ENCODE assay signal across 8 cellular contexts in the genomic region with DNA sequence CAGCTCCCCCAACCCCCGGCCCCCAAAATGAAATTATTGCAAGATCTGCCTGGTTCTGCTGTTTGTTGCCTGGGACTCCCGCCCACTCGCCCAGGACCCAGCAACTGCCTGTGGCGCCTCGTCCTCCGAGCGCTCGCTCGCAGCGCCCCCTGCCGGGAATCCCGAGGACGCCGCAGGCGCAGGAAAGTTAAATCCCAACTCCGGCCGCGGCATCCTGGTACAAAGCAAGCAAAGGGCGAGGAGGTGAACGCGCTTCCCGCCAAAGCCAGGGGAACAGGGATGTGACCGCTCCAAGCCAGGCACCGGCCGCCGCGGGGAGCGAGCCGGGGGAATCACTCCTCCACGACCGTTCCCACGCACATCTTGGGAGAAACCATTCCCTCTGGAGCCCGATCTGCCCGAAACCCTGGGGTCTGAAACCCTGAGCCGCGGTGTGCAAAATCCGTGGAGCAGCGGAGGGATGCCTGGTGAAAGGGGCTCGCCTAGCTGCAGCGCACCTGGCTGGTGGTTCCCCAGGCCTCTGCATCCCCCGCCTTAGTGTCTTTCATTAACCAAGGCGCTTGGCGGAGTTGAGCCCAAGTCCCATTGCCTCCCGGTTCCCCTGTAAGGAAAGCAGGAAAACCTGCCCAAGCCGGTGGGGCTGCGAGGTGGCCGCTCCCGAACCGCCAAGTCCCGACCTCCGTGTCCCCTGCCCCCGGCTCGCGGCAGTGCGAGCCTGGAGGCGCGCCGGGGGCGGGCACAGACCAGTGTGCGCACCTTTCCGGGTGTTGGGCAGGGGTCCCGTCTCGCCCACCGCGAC. TPM values are rescaled to one million over a fixed set of nuclear protein-coding genes. Genes with fewer than 3 reads are reported as not detected.
A peak's percentile ranks its signal among the peaks of the same experiment; 100 is the strongest.
DNase-seq lines count a peak whose midpoint lies in the region; ATAC-seq and TF ChIP-seq lines count a peak whose summit lies in the region.

No MANE protein-coding gene starts in this region.

- no peak for DNase-seq in CD14-positive monocyte (ENCODE audit: low spot score)
- DNase-seq in SK-N-SH = peak; percentile 85
- DNase-seq in cardiac fibroblast (ENCODE audit: low read depth in 2 of 2) = peak; percentile 85 to 91
- peak; percentile 84 for DNase-seq in inferior parietal cortex (ENCODE audit: extremely low spot score)
- no peak for DNase-seq in cerebellar nuclear complex (lab: John Stamatoyannopoulos, UW)

- WGBS in SK-N-SH (ENCODE audit: low lambda C conversion rate) = 2% methylated on average over 24 of the region's 65 CpGs

- H2AFZ ChIP-seq in SK-N-SH (ENCODE audit: low read depth) = peak overlapping the region; percentile 81

- no peaks in the 10 kb centered on the region for H3K36me3 ChIP-seq in SK-N-SH (replicated peaks in 1 of 2; ENCODE audit: control insufficient read depth in 1 of 2, insufficient read depth in 2 of 2, low read length in 1 of 2)

- H3K36me3 Mint-ChIP-seq in CD14-positive monocyte = peaks cover 0 to 3% of the 10 kb centered on the region in 2 donors

- no peaks in the 10 kb centered on the region for H3K9me3 ChIP-seq in SK-N-SH

- H3K27me3 ChIP-seq in SK-N-SH (ENCODE audit: insufficient read depth) = peaks cover 6% of the 10 kb centered on the region; the same call in 1 of the 2 replicates

- POLR2A ChIA-PET in SK-N-SH (lab: Yijun Ruan, JAX) = interaction anchor here (1.0 kb wide), 1 partner anchor 317 kb away, joined by 4 read pairs; no protein-coding TSS in a partner anchor

- peaks cover 2% of the 10 kb centered on the region for H3K4me1 Mint-ChIP-seq in CD14-positive monocyte

- ATAC-seq in GM19035 (IDR thresholded peaks at IDR 0.05; ENCODE audit: unreplicated experiment) (peak; percentile 68), HG03571 (IDR thresholded peaks at IDR 0.05; ENCODE audit: unreplicated experiment) (peak; percentile 61)

- H3K27ac ChIP-seq in SK-N-SH (ENCODE audit: low read depth in 2 of 2, low read length in 1 of 2) (peak overlapping the region; percentile 46 to 83; a peak in 2 of 4 replicates), skin epidermis (peak overlapping the region in 17 of 21 experiments; percentile 1 to 91 (median 79))

- H3K79me2 ChIP-seq in SK-N-SH (ENCODE audit: insufficient read depth) = peaks cover 3% of the 10 kb centered on the region; the same call in 1 of the 2 replicates

- H3K9ac ChIP-seq in SK-N-SH = peak overlapping the region; percentile 64; the same call in 1 of the 2 replicates

- no peaks in the 10 kb centered on the region for H3F3A ChIP-seq in SK-N-SH (replicated peaks; ENCODE audit: insufficient read depth)

- intact Hi-C loops in CD14-positive monocyte (cut with micrococcal nuclease) = no loop called here

- TF ChIP-seq RAD21 in SK-N-SH (IDR thresholded peaks at IDR 0.05; ENCODE audit: low read length) = peak; percentile 86

- H3K4me3 Mint-ChIP-seq in CD14-positive monocyte = peak overlapping the region in 1 of 2 donors; percentile 82

- H3K27ac Mint-ChIP-seq in CD14-positive monocyte = no peak overlapping the region

- CTCF ChIA-PET in SK-N-SH (lab: Yijun Ruan, JAX) = interaction anchor here (0.6 to 3.0 kb wide), 51 partner anchors 9 to 1617 kb away, joined by 3 to 10 read pairs (median 4); no protein-coding TSS in a partner anchor

- peaks cover 33 to 54% (median 36%) of the 10 kb centered on the region in 3 donors for H3K27me3 Mint-ChIP-seq in CD14-positive monocyte (ENCODE audit: low read depth in 3 of 3)

- no peak for TF ChIP-seq EP300 in SK-N-SH (IDR thresholded peaks at IDR 0.05; ENCODE audit: borderline replicate concordance in 1 of 2, low read depth in 1 of 2, low read length in 1 of 2)

- H3K4me1 ChIP-seq in SK-N-SH (ENCODE audit: control insufficient read depth in 1 of 2, insufficient read depth in 2 of 2, low read depth in 1 of 2, low read length in 1 of 2) = peaks cover 4 to 19% of the 10 kb centered on the region in 2 experiments; a peak in 3 of 4 replicates

- no peaks in the 10 kb centered on the region for H3K9me2 ChIP-seq in SK-N-SH

- peaks cover 0 to 6% (median 4%) of the 10 kb centered on the region in 7 donors for H3K9me3 Mint-ChIP-seq in CD14-positive monocyte

- TF ChIP-seq CTCF in CD14-positive monocyte (IDR thresholded peaks at IDR 0.05) = peak; percentile 68
- peak; percentile 94 for TF ChIP-seq CTCF in SK-N-SH (IDR thresholded peaks at IDR 0.05)
- peak; percentile 96 for TF ChIP-seq CTCF in cardiac fibroblast (IDR thresholded peaks at IDR 0.05; ENCODE audit: low read depth, low read length)

- peak overlapping the region; percentile 96 for H3K4me2 ChIP-seq in SK-N-SH

- H4K20me1 ChIP-seq in SK-N-SH (ENCODE audit: insufficient read depth) = no peaks in the 10 kb centered on the region

- H3K4me3 ChIP-seq in SK-N-SH (ENCODE audit: low read depth in 2 of 2, low read length in 1 of 2) = peak overlapping the region; percentile 66 to 68
- peak overlapping the region; percentile 57 to 92 for H3K4me3 ChIP-seq in cardiac fibroblast (replicated peaks in 1 of 2; ENCODE audit: low read depth in 2 of 2, low read length in 2 of 2)
- peak overlapping the region; percentile 52 to 69 (median 63) for H3K4me3 ChIP-seq in skin epidermis

TF ChIP-seq in SK-N-SH, 30 proteins besides CTCF, POLR2A, EP300 and RAD21 (continues in another document):
- TF ChIP-seq MXI1 (IDR thresholded peaks at IDR 0.05; ENCODE audit: low read depth, low read length) (0 out of 2 replicates have a peak, but pooled peaks have one; percentile 12), CHD2 (IDR thresholded peaks at IDR 0.05; ENCODE audit: low read length, partially characterized antibody) (peak; percentile 30), JUND (IDR thresholded peaks at IDR 0.05) (no peak), ELF1 (IDR thresholded peaks at IDR 0.05) (no peak), YY1 (IDR thresholded peaks at IDR 0.05; ENCODE audit: low read depth) (no peak), SIN3A (IDR thresholded peaks at IDR 0.05; ENCODE audit: borderline replicate concordance, low read depth, low read length) (peak; percentile 65; the same call in 1 of the 2 replicates), GATA2 (CRISPR knock-in tag; IDR thresholded peaks at IDR 0.05) (no peak), RFX5 (IDR thresholded peaks at IDR 0.05; ENCODE audit: low read length) (no peak), NRF1 (IDR thresholded peaks at IDR 0.05; ENCODE audit: low read depth, low read length) (0 out of 2 replicates have a peak, but pooled peaks have one; percentile 18), TCF12 (IDR thresholded peaks at IDR 0.05) (no peak), TEAD4 (IDR thresholded peaks at IDR 0.05; ENCODE audit: borderline replicate concordance, insufficient read depth) (no peak), GABPA (IDR thresholded peaks at IDR 0.05; ENCODE audit: low read depth) (no peak), POLR2AphosphoS5 (IDR thresholded peaks at IDR 0.05; ENCODE audit: low read depth, low read length) (no peak), FOXM1 (IDR thresholded peaks at IDR 0.05; ENCODE audit: low read depth) (no peak), NFIC (IDR thresholded peaks at IDR 0.05; ENCODE audit: borderline replicate concordance) (no peak), RCOR1 (IDR thresholded peaks at IDR 0.05; ENCODE audit: low read length) (peak; percentile 65; the same call in 1 of the 2 replicates), RXRA (IDR thresholded peaks at IDR 0.05; ENCODE audit: borderline replicate concordance, low read depth) (no peak), FOSL2 (IDR thresholded peaks at IDR 0.05; ENCODE audit: borderline replicate concordance, low read depth) (no peak)
- TF ChIP-seq, protein P1, sequence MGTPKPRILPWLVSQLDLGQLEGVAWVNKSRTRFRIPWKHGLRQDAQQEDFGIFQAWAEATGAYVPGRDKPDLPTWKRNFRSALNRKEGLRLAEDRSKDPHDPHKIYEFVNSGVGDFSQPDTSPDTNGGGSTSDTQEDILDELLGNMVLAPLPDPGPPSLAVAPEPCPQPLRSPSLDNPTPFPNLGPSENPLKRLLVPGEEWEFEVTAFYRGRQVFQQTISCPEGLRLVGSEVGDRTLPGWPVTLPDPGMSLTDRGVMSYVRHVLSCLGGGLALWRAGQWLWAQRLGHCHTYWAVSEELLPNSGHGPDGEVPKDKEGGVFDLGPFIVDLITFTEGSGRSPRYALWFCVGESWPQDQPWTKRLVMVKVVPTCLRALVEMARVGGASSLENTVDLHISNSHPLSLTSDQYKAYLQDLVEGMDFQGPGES (IDR thresholded peaks at IDR 0.05; ENCODE audit: low read depth, low read length) = no peak
- TF ChIP-seq, protein P2, sequence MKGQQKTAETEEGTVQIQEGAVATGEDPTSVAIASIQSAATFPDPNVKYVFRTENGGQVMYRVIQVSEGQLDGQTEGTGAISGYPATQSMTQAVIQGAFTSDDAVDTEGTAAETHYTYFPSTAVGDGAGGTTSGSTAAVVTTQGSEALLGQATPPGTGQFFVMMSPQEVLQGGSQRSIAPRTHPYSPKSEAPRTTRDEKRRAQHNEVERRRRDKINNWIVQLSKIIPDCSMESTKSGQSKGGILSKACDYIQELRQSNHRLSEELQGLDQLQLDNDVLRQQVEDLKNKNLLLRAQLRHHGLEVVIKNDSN (IDR thresholded peaks at IDR 0.05; ENCODE audit: borderline replicate concordance, low read depth) = no peak
- TF ChIP-seq, protein P3, sequence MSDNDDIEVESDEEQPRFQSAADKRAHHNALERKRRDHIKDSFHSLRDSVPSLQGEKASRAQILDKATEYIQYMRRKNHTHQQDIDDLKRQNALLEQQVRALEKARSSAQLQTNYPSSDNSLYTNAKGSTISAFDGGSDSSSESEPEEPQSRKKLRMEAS (IDR thresholded peaks at IDR 0.05; ENCODE audit: low read depth) = no peak
- TF ChIP-seq, protein P4, sequence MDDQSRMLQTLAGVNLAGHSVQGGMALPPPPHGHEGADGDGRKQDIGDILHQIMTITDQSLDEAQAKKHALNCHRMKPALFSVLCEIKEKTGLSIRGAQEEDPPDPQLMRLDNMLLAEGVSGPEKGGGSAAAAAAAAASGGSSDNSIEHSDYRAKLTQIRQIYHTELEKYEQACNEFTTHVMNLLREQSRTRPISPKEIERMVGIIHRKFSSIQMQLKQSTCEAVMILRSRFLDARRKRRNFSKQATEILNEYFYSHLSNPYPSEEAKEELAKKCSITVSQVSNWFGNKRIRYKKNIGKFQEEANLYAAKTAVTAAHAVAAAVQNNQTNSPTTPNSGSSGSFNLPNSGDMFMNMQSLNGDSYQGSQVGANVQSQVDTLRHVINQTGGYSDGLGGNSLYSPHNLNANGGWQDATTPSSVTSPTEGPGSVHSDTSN (IDR thresholded peaks at IDR 0.05) = no peak

RNA-seq across cellular contexts. Expression of a gene that starts 1.2 kb away (rescaled TPM):
- polyA plus RNA-seq in CD14-positive monocyte (not detected), SK-N-SH (2012; rRNA removed) (0.58 and 0.71 TPM in 2 replicates)
- 0.59 and 0.98 TPM in 2 replicates for polyA plus RNA-seq in SK-N-SH (2012; cell fraction: cytosol; rRNA removed)
- polyA plus RNA-seq in SK-N-SH (2012; cell fraction: nucleus; rRNA removed) = 0.32 and 0.48 TPM in 2 replicates

Comparison
In these comparisons a context has a peak if more than half of its experiments do, and no peak if none do; other contexts are left out.
1. DNase-seq: peak in SK-N-SH (single experiment), cardiac fibroblast (2 of 2) and inferior parietal cortex (single experiment); none in CD14-positive monocyte (single experiment) and cerebellar nuclear complex (0 of 2).
2. Peak in every context shown above with its lines, with median percentiles within 50 percentile points of each other: CTCF ChIP-seq and H3K4me3 ChIP-seq.